In genomic region chr15:92409006-92409405, GRCh38 we compare ENCODE assay signal across 27 cellular contexts.
"Had no signal": no experiment of that assay in that cellular context is flagged by ENCODE, and none has a peak within 500 bp of the region (broad histone marks: within the 10 kb centered on the region; RNA-seq: fewer than 3 reads in every experiment).

No MANE protein-coding gene starts in this region.

- H3K4me1 ChIP-seq: Peyer's patch had no signal

- H3K27me3 ChIP-seq: Peyer's patch, SJSA1 had no signal

- H3K4me3 ChIP-seq: Peyer's patch, SJSA1 had no signal

- DNase-seq: activated CD4-positive, alpha-beta memory T cell treated with anti-CD3 and anti-CD28 coated beads, Interleukin-2, amount 10 ng/mL, durations not matched to agents 7 days and 5 days; activated CD4-positive, alpha-beta T cell treated with anti-CD3 and anti-CD28 coated beads for 36 hours; activated CD4-positive, alpha-beta T cell treated with anti-CD3 and anti-CD28 coated beads, Interleukin-2, amount 50 U/mL, for 1 hour; activated gamma-delta T cell; activated naive CD4-positive, alpha-beta T cell treated with anti-CD3 and anti-CD28 coated beads for 36 hours; activated T-cell treated with anti-CD3 and anti-CD28 coated beads for 4 hours; activated T-cell treated with anti-CD3 and anti-CD28 coated beads, Interleukin-2, amount 50 U/mL, for 48 hours; amygdala; KG1; NCI-H1048; NCI-H146; NCI-H187 treated with DMSO at 0.1 percent for 48 hours; NCI-H2081 treated with DMSO at 0.1 percent for 48 hours; NCI-H2171 treated with DMSO at 0.1 percent for 48 hours; NCI-H226; NCI-H526; NCI-H774; NK-92 treated with Interleukin-12 subunit alpha and Interleukin-12 subunit beta, amount 100 ng/mL, for 24 hours; Peyer's patch; SHP77; T-cell; T-helper 2 cell; T1000 had no signal

- H3K27ac ChIP-seq: Peyer's patch, RWPE1, SJSA1, VCaP had no signal

- ATAC-seq: activated CD4-positive, alpha-beta T cell treated with anti-CD3 and anti-CD28 coated beads for 36 hours; activated T-helper 17 cell treated with anti-CD3 and anti-CD28 coated beads, Interleukin-2, amount 50 U/mL, for 72 hours; T-cell had no signal

- H3K36me3 ChIP-seq: Peyer's patch, SJSA1 had no signal
